In genomic region chr14:104687601-104688504, GRCh38 we compare ENCODE assay signal across 8 cellular contexts. TPM values are rescaled to one million over a fixed set of nuclear protein-coding genes. Genes with fewer than 3 reads are reported as not detected.
DNase-seq lines count a peak whose midpoint lies in the region; ATAC-seq, FAIRE-seq and TF ChIP-seq lines count a peak whose summit lies in the region.

No MANE protein-coding gene starts in this region.

- H3K27me3 Mint-ChIP-seq in CD14-positive monocyte (ENCODE audit: low read depth in 3 of 3): peaks cover 10 to 18% (median 11%) of the 10 kb centered on the region in 3 donors

- no peak for DNase-seq in CD14-positive monocyte (ENCODE audit: low spot score)
- peak; percentile 97 for DNase-seq in HuH-7 (ENCODE audit: low spot score)
- peak; percentile 25 for DNase-seq in adipocyte (ENCODE audit: low read depth)
- peak; percentile 95 for DNase-seq in kidney
- peak; percentile 96 for DNase-seq in stomach
- no peak for DNase-seq in HAP-1 (ENCODE audit: low spot score in 2 of 2)
- no peak for DNase-seq in mesenteric fat pad (ENCODE audit: low spot score)

- 24 to 39% (median 28%) methylated on average over 25 to 31 of the region's 31 CpGs for WGBS in stomach, 5 donors

- H3K4me3 Mint-ChIP-seq in CD14-positive monocyte: peak overlapping the region; percentile 60 to 63

- H3K27ac Mint-ChIP-seq in CD14-positive monocyte: peak overlapping the region in 1 of 7 donors; percentile 58

- no peak for TF ChIP-seq EP300 in stomach (IDR thresholded peaks at IDR 0.05)

- H3K9me3 Mint-ChIP-seq in CD14-positive monocyte: peaks cover 0 to 4% (median 0%) of the 10 kb centered on the region in 7 donors

- H3K27me3 ChIP-seq in adipocyte (replicated peaks; ENCODE audit: control insufficient read depth, insufficient read depth, low read length): no peaks in the 10 kb centered on the region
- no peaks in the 10 kb centered on the region for H3K27me3 ChIP-seq in stomach
- no peaks in the 10 kb centered on the region for H3K27me3 ChIP-seq in HAP-1 (ENCODE audit: low read depth)

- H3K36me3 ChIP-seq in adipocyte (ENCODE audit: control insufficient read depth, insufficient read depth, low read length, severe bottlenecking) (peaks cover 7% of the 10 kb centered on the region), kidney (ENCODE audit: control insufficient read depth in 1 of 2, insufficient read depth in 2 of 2, low read length in 2 of 2) (no peaks in the 10 kb centered on the region), stomach (peaks cover 0 to 10% (median 5%) of the 10 kb centered on the region in 4 donors), HAP-1 (replicated peaks) (peaks cover 9% of the 10 kb centered on the region)

- peak in 1 of 4 donors; percentile 36 for TF ChIP-seq POLR2A in stomach (IDR thresholded peaks at IDR 0.05)

- in situ Hi-C loops in HAP-1 (cut with MboI; ENCODE audit: low sequenced_read_pairs): no loop called here

- H3K9ac ChIP-seq in adipocyte (ENCODE audit: low read length): no peak overlapping the region
- H3K9ac ChIP-seq in kidney (ENCODE audit: low read length in 2 of 2): peak overlapping the region in 1 of 2 donors; percentile 84

- peaks cover 41% of the 10 kb centered on the region for H3K4me1 Mint-ChIP-seq in CD14-positive monocyte

- ATAC-seq in HG03432 (IDR thresholded peaks at IDR 0.05; ENCODE audit: unreplicated experiment): no peak

- H3K9me3 ChIP-seq in adipocyte (ENCODE audit: control insufficient read depth, low read length): no peaks in the 10 kb centered on the region
- H3K9me3 ChIP-seq in kidney (ENCODE audit: control insufficient read depth in 1 of 2, low read length in 2 of 2): no peaks in the 10 kb centered on the region
- no peaks in the 10 kb centered on the region for H3K9me3 ChIP-seq in stomach
- H3K9me3 ChIP-seq in HAP-1: no peaks in the 10 kb centered on the region

- H3K36me3 Mint-ChIP-seq in CD14-positive monocyte: no peaks in the 10 kb centered on the region

- intact Hi-C loops in CD14-positive monocyte (cut with micrococcal nuclease) (no loop called here), kidney (cut with DNase I) (no loop called here), stomach (cut with DNase I; ENCODE audit: low total_unique reads) (no loop called here)

- H3K27ac ChIP-seq in kidney (ENCODE audit: low read depth in 2 of 2, low read length in 2 of 2) (peak overlapping the region; percentile 51 to 83), stomach (peak overlapping the region; percentile 90 to 96 (median 92))

- H3K4me3 ChIP-seq in adipocyte (ENCODE audit: low read length) (no peak overlapping the region), kidney (ENCODE audit: low read length in 2 of 2) (peak overlapping the region in 1 of 2 donors; percentile 53), stomach (peak overlapping the region in 3 of 4 donors; percentile 7 to 97 (median 65)), HAP-1 (no peak overlapping the region)

- H3K4me1 ChIP-seq in adipocyte (ENCODE audit: control insufficient read depth, insufficient read depth, low read length) (peaks cover 35% of the 10 kb centered on the region), kidney (ENCODE audit: control insufficient read depth in 1 of 2, insufficient read depth in 1 of 2, low read depth in 1 of 2, low read length in 2 of 2) (peaks cover 22 to 28% of the 10 kb centered on the region in 2 donors), stomach (peaks cover 54 to 65% (median 62%) of the 10 kb centered on the region in 4 donors), HAP-1 (peaks cover 9% of the 10 kb centered on the region)

- no peak for TF ChIP-seq CTCF in CD14-positive monocyte (IDR thresholded peaks at IDR 0.05)
- TF ChIP-seq CTCF in kidney (IDR thresholded peaks at IDR 0.05; ENCODE audit: borderline replicate concordance, extremely low read depth, insufficient read depth): no peak
- TF ChIP-seq CTCF in stomach (IDR thresholded peaks at IDR 0.05): no peak

- FAIRE-seq in kidney (lab: Jason Lieb, UNC): no peak

RNA-seq across cellular contexts. Expression of gene INF2, which starts 1.6 kb away (rescaled TPM):
- 1 to 10 TPM; 2.9 to 3.8 TPM for polyA plus RNA-seq in CD14-positive monocyte
- total RNA-seq in kidney: 82.7 TPM
- 58.5 TPM for polyA plus RNA-seq in kidney (ENCODE audit: insufficient read depth, low read depth, low replicate concordance)
- total RNA-seq in stomach: 100 to 1,000 TPM in 4 of 5 donors, 10 to 100 TPM in 1; 45.9 to 385 (median 184) TPM
- 100 to 1,000 TPM in 1 of 3 donors, 10 to 100 TPM in 2; 74.7 to 113 (median 90.3) TPM for polyA plus RNA-seq in stomach
- 160 TPM for total RNA-seq in mesenteric fat pad

RNA-seq across cellular contexts. Expression of gene ADSS1, which starts 36.2 kb away (rescaled TPM):
- polyA plus RNA-seq in CD14-positive monocyte: under 1 TPM; 0.61 to 0.64 TPM
- 7.5 TPM for total RNA-seq in kidney
- polyA plus RNA-seq in kidney (ENCODE audit: insufficient read depth, low read depth, low replicate concordance): 16.5 TPM
- total RNA-seq in stomach: 10 to 100 TPM in 1 of 5 donors, 1 to 10 TPM in 3, not detected in 1; 7.0 to 59.4 (median 7.6) TPM
- 10 to 100 TPM; 12.3 to 16.7 (median 14.5) TPM for polyA plus RNA-seq in stomach
- 5.2 TPM for total RNA-seq in mesenteric fat pad

Comparison
In these comparisons a context has a peak if more than half of its experiments do, and no peak if none do; other contexts are left out.
1. DNase-seq: peak in HuH-7 (single experiment), adipocyte (single experiment), kidney (single experiment) and stomach (single experiment); none in CD14-positive monocyte (single experiment), HAP-1 (0 of 2) and mesenteric fat pad (single experiment).
2. H3K4me3 ChIP-seq: peak in stomach (3 of 4); none in adipocyte (single experiment) and HAP-1 (single experiment).